Comparison of ENCODE assay signal across 8 cellular contexts in the genomic region with DNA sequence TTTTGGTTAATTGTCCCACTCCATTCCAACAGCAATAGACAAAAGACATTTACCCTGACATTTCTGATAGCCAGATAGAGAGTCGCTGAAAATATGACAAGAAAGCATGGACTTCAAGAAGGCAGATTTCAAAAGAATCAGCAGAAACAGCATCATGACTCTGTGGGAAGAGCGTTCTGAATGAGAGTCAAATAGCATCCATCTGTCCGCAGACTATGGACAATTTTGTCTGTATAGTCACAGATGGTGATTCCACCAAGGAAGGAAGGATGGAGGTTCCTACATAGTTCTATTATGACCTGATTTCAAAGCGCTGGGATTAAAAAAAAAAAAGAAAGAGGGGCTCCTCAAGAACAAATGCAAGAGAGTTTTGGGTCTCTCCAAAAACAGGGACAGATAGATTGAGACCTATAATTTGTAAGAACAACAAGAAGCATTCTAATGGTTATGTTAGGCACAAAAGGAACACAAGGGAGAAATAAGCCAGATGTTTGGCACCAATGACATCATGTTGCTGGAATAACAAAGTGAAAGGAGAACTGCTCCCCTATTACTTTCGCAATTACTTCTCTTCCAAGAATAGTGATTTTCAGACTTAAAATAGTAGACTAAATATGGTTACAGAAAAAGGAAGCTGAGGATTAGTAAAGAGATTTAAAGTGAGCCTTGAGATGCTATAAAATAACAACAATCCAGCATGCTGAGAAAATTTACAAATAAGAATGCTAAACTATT. TPM values are rescaled to one million over a fixed set of nuclear protein-coding genes. Genes with fewer than 3 reads are reported as not detected.
A peak's percentile ranks its signal among the peaks of the same experiment; 100 is the strongest.
DNase-seq lines count a peak whose midpoint lies in the region; ATAC-seq and TF ChIP-seq lines count a peak whose summit lies in the region.

No MANE protein-coding gene starts in this region.

- H3K9me3 Mint-ChIP-seq in memory B cell (no peaks in the 10 kb centered on the region), Caco-2 (ENCODE audit: unreplicated experiment) (no peaks in the 10 kb centered on the region)
- H3K9me3 Mint-ChIP-seq in CD8-positive, alpha-beta memory T cell = no peaks in the 10 kb centered on the region

- H3K4me1 ChIP-seq in DOHH2 (ENCODE audit: control insufficient read depth, low read length) = peaks cover 32% of the 10 kb centered on the region
- no peaks in the 10 kb centered on the region for H3K4me1 ChIP-seq in Caco-2
- H3K4me1 ChIP-seq in CD8-positive, alpha-beta memory T cell (ENCODE audit: insufficient read depth, low read length) = no peaks in the 10 kb centered on the region

- BruUV-seq in Caco-2 (replicated peaks; lab: Mats Ljungman, UMichigan) = no TSS peak

- POLR2A ChIA-PET in Caco-2 (lab: Charles Lee) = no interaction called here
- POLR2A ChIA-PET in CD8-positive, alpha-beta memory T cell (lab: Charles Lee) = no interaction called here

- intact Hi-C loops in Caco-2 (cut with micrococcal nuclease; ENCODE audit: unreplicated experiment) = no loop called here

- 0 out of 2 replicates have a peak, but pooled peaks cover 3% of the 10 kb centered on the region for H3F3A ChIP-seq in DOHH2 (ENCODE audit: control insufficient read depth, insufficient read depth)

- no peaks in the 10 kb centered on the region for H3K27me3 ChIP-seq in DOHH2 (ENCODE audit: control insufficient read depth, low read length)
- H3K27me3 ChIP-seq in Caco-2 (replicated peaks; ENCODE audit: control insufficient read depth, insufficient read depth, low read length) = no peaks in the 10 kb centered on the region
- no peaks in the 10 kb centered on the region for H3K27me3 ChIP-seq in CD8-positive, alpha-beta memory T cell (ENCODE audit: insufficient read depth, low read length, poor library complexity, severe bottlenecking)

- ATAC-seq in memory B cell (ENCODE audit: low read depth) = no peak

- H3K27ac ChIP-seq in DOHH2 (ENCODE audit: low read depth, low read length) = no peak overlapping the region
- H3K27ac ChIP-seq in CD8-positive, alpha-beta memory T cell (ENCODE audit: low read depth, low read length) = no peak overlapping the region

- H3K9me2 ChIP-seq in DOHH2 (replicated peaks; ENCODE audit: control insufficient read depth, low read length) = no peaks in the 10 kb centered on the region

- no peaks in the 10 kb centered on the region for H4K20me1 ChIP-seq in DOHH2 (ENCODE audit: control insufficient read depth, insufficient read depth, low read depth, low read length)

- H3K27me3 Mint-ChIP-seq in memory B cell (no peaks in the 10 kb centered on the region), Caco-2 (ENCODE audit: insufficient read depth, unreplicated experiment) (peaks cover 11% of the 10 kb centered on the region)
- no peaks in the 10 kb centered on the region for H3K27me3 Mint-ChIP-seq in CD8-positive, alpha-beta memory T cell

- H3K4me3 Mint-ChIP-seq in memory B cell (peak overlapping the region; percentile 19), Caco-2 (ENCODE audit: unreplicated experiment) (no peak overlapping the region)
- no peak overlapping the region for H3K4me3 Mint-ChIP-seq in CD8-positive, alpha-beta memory T cell

- TF ChIP-seq CTCF in DOHH2 (IDR thresholded peaks at IDR 0.05; ENCODE audit: low read depth, low read length, poor library complexity, severe bottlenecking) (no peak), Caco-2 (IDR thresholded peaks at IDR 0.05; ENCODE audit: insufficient read depth in 1 of 2, low read depth in 1 of 2, low read length in 1 of 2, severe bottlenecking in 1 of 2, unreplicated experiment in 1 of 2) (no peak)

- H3K27ac Mint-ChIP-seq in memory B cell (peak overlapping the region; percentile 42), Caco-2 (ENCODE audit: unreplicated experiment) (no peak overlapping the region)
- peak overlapping the region in 2 of 8 donors; percentile 4 to 42 for H3K27ac Mint-ChIP-seq in CD8-positive, alpha-beta memory T cell

- H3K4me3 ChIP-seq in DOHH2 (ENCODE audit: low read length) (peak overlapping the region; percentile 42; the same call in 1 of the 2 replicates), Caco-2 (ENCODE audit: low read depth, low read length) (no peak overlapping the region)
- no peak overlapping the region for H3K4me3 ChIP-seq in CD8-positive, alpha-beta memory T cell (ENCODE audit: low read length)

- H3K4me2 ChIP-seq in DOHH2 (ENCODE audit: low read length) = peak overlapping the region; percentile 47

- peaks cover 23% of the 10 kb centered on the region for H3K4me1 Mint-ChIP-seq in memory B cell
- H3K4me1 Mint-ChIP-seq in Caco-2 (ENCODE audit: low read depth, unreplicated experiment) = no peaks in the 10 kb centered on the region
- H3K4me1 Mint-ChIP-seq in CD8-positive, alpha-beta memory T cell = peaks cover 30 to 64% (median 60%) of the 10 kb centered on the region in 3 donors

- no peaks in the 10 kb centered on the region for H3K9me3 ChIP-seq in DOHH2 (ENCODE audit: control insufficient read depth, insufficient read depth, low read length)
- no peaks in the 10 kb centered on the region for H3K9me3 ChIP-seq in Caco-2
- H3K9me3 ChIP-seq in CD8-positive, alpha-beta memory T cell (ENCODE audit: low read length) = no peaks in the 10 kb centered on the region

- CTCF ChIA-PET in Caco-2 (lab: Charles Lee) = no interaction called here
- CTCF ChIA-PET in CD8-positive, alpha-beta memory T cell (lab: Charles Lee) = no interaction called here

- H3K36me3 Mint-ChIP-seq in memory B cell (peaks cover 3% of the 10 kb centered on the region), Caco-2 (ENCODE audit: insufficient read depth, unreplicated experiment) (no peaks in the 10 kb centered on the region)
- peaks cover 10 to 28% (median 25%) of the 10 kb centered on the region in 3 donors for H3K36me3 Mint-ChIP-seq in CD8-positive, alpha-beta memory T cell

- no peaks in the 10 kb centered on the region for H3K36me3 ChIP-seq in DOHH2 (ENCODE audit: control insufficient read depth, low read length)
- no peaks in the 10 kb centered on the region for H3K36me3 ChIP-seq in Caco-2 (ENCODE audit: control insufficient read depth, insufficient read depth, low read length)
- H3K36me3 ChIP-seq in CD8-positive, alpha-beta memory T cell (ENCODE audit: insufficient read depth, low read length) = no peaks in the 10 kb centered on the region

- no peaks in the 10 kb centered on the region for H3K79me2 ChIP-seq in DOHH2 (ENCODE audit: control insufficient read depth, low read length)

- DNase-seq in HCEC 1CT (peak; percentile 73), SIG-M5 (lab: John Stamatoyannopoulos, UW) (peak; percentile 54), memory B cell (ENCODE audit: low spot score in 2 of 2) (no peak), NCI-H1436 (lab: John Stamatoyannopoulos, UW) (no peak), Caco-2 (no peak), NCI-H524 (lab: John Stamatoyannopoulos, UW) (no peak)
- DNase-seq in CD8-positive, alpha-beta memory T cell = no peak

RNA-seq across cellular contexts. Expression of gene NIBAN1, which starts 28.5 kb away (rescaled TPM):
- total RNA-seq in Caco-2 (2022) = 14.3 and 20.8 TPM in 2 replicates
- 10 to 100 TPM; 51.8 to 55.7 TPM for total RNA-seq in CD8-positive, alpha-beta memory T cell
- 40.0 TPM for polyA plus RNA-seq in CD8-positive, alpha-beta memory T cell

Comparison
In these comparisons a context has a peak if more than half of its experiments do, and no peak if none do; other contexts are left out.
1. DNase-seq: peak in HCEC 1CT (single experiment) and SIG-M5 (single experiment); none in memory B cell (0 of 2), NCI-H1436 (single experiment), Caco-2 (0 of 2), NCI-H524 (0 of 2) and CD8-positive, alpha-beta memory T cell (0 of 5).